Comparison of ENCODE assay signal across 9 cellular contexts in the genomic region with DNA sequence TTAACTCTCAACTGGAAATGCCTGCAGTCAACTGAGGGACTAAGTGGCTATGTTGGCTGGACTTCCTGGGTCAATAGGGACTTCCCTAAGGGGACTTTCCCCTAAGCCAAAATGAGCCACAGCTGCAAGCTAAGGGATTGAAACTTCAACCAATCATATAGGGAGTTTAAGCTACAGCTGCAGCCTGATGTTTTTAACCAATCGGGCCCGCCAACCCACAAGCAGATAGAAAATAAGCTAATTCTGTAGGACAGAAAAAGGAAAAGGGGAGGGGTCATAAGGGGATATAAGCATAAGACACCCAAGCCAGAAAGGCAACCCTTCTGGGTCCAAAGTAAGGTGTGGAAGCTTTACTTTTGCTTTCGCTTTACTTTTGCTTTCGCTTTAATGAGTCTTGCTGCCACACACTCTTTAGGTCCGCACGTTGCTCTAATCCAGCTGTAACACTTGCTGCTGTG.
DNase-seq lines count a peak whose midpoint lies in the region; ATAC-seq and TF ChIP-seq lines count a peak whose summit lies in the region.
"Had no signal": no experiment of that assay in that cellular context is flagged by ENCODE, and none has a peak within 500 bp of the region (broad histone marks: within the 10 kb centered on the region; RNA-seq: fewer than 3 reads in every experiment).

No MANE protein-coding gene starts in this region.

- ATAC-seq in GM18867 (IDR thresholded peaks at IDR 0.05; ENCODE audit: unreplicated experiment) (peak; percentile 66), right cardiac atrium (no peak), Right ventricle myocardium superior (ENCODE audit: poor library complexity) (no peak)
- ATAC-seq in activated T-helper 17 cell treated with anti-CD3 and anti-CD28 coated beads, Interleukin-2, amount 50 U/mL, for 72 hours (replicated peaks): peak; percentile 81

- DNase-seq in AG09309 (ENCODE audit: low read depth): peak; percentile 0
- DNase-seq in MV-4-11 (lab: John Stamatoyannopoulos, UW): peak; percentile 64
- DNase-seq in GDM1 (lab: John Stamatoyannopoulos, UW): no peak
- no peak for DNase-seq in right cardiac atrium
- no peak for DNase-seq in NCI-H526 (lab: John Stamatoyannopoulos, UW)
- no peak for DNase-seq in Right ventricle myocardium superior
- DNase-seq: uterus had no signal

- H3K27ac ChIP-seq in right cardiac atrium (ENCODE audit: low read length): no peak overlapping the region
- H3K27ac ChIP-seq: uterus had no signal

- 91% methylated on average over 6 of the region's 6 CpGs for WGBS in right cardiac atrium

- no peak for TF ChIP-seq CTCF in AG09309 (IDR thresholded peaks at IDR 0.05; ENCODE audit: control insufficient read depth, insufficient read depth, low read depth, low read length, missing control alignments)

- intact Hi-C loops in right cardiac atrium (cut with DNase I) (no loop called here), Right ventricle myocardium superior (cut with DNase I) (no loop called here)

- peak overlapping the region; percentile 80 for H3K4me3 Mint-ChIP-seq in activated T-helper 17 cell treated with anti-CD3 and anti-CD28 coated beads, Interleukin-2, amount 50 U/mL, for 72 hours

- H3K9me3 Mint-ChIP-seq in activated T-helper 17 cell treated with anti-CD3 and anti-CD28 coated beads, Interleukin-2, amount 50 U/mL, for 72 hours: peaks cover 3% of the 10 kb centered on the region

- H3K9me3 ChIP-seq in right cardiac atrium (ENCODE audit: control insufficient read depth, low read length): no peaks in the 10 kb centered on the region
- H3K9me3 ChIP-seq: uterus had no signal

- H3K27ac Mint-ChIP-seq in activated T-helper 17 cell treated with anti-CD3 and anti-CD28 coated beads, Interleukin-2, amount 50 U/mL, for 72 hours: peak overlapping the region; percentile 58

- no peaks in the 10 kb centered on the region for H3K36me3 Mint-ChIP-seq in activated T-helper 17 cell treated with anti-CD3 and anti-CD28 coated beads, Interleukin-2, amount 50 U/mL, for 72 hours (ENCODE audit: low read depth)

- H3K4me3 ChIP-seq in AG09309 (ENCODE audit: control insufficient read depth, low read depth, low read length): peak overlapping the region; percentile 42
- H3K4me3 ChIP-seq in right cardiac atrium (ENCODE audit: low read length): no peak overlapping the region
- H3K4me3 ChIP-seq: uterus had no signal

- no peaks in the 10 kb centered on the region for H3K27me3 ChIP-seq in right cardiac atrium (ENCODE audit: control insufficient read depth, insufficient read depth)
- H3K27me3 ChIP-seq: uterus had no signal

- no peaks in the 10 kb centered on the region for H3K27me3 Mint-ChIP-seq in activated T-helper 17 cell treated with anti-CD3 and anti-CD28 coated beads, Interleukin-2, amount 50 U/mL, for 72 hours

- no peaks in the 10 kb centered on the region for H3K4me1 ChIP-seq in right cardiac atrium (ENCODE audit: control insufficient read depth, insufficient read depth, low read length)
- H3K4me1 ChIP-seq: uterus had no signal

- no peaks in the 10 kb centered on the region for H3K4me1 Mint-ChIP-seq in activated T-helper 17 cell treated with anti-CD3 and anti-CD28 coated beads, Interleukin-2, amount 50 U/mL, for 72 hours

Comparison
In these comparisons a context has a peak if more than half of its experiments do, and no peak if none do; other contexts are left out.
1. DNase-seq: peak in AG09309 (single experiment) and MV-4-11 (single experiment); none in GDM1 (single experiment), right cardiac atrium (0 of 3), NCI-H526 (0 of 2) and Right ventricle myocardium superior (single experiment).
2. ATAC-seq: peak in GM18867 (single experiment) and activated T-helper 17 cell treated with anti-CD3 and anti-CD28 coated beads, Interleukin-2, amount 50 U/mL, for 72 hours (single experiment); none in right cardiac atrium (0 of 2) and Right ventricle myocardium superior (single experiment).